ENCODE assay signal across 1 cellular context in the genomic region with DNA sequence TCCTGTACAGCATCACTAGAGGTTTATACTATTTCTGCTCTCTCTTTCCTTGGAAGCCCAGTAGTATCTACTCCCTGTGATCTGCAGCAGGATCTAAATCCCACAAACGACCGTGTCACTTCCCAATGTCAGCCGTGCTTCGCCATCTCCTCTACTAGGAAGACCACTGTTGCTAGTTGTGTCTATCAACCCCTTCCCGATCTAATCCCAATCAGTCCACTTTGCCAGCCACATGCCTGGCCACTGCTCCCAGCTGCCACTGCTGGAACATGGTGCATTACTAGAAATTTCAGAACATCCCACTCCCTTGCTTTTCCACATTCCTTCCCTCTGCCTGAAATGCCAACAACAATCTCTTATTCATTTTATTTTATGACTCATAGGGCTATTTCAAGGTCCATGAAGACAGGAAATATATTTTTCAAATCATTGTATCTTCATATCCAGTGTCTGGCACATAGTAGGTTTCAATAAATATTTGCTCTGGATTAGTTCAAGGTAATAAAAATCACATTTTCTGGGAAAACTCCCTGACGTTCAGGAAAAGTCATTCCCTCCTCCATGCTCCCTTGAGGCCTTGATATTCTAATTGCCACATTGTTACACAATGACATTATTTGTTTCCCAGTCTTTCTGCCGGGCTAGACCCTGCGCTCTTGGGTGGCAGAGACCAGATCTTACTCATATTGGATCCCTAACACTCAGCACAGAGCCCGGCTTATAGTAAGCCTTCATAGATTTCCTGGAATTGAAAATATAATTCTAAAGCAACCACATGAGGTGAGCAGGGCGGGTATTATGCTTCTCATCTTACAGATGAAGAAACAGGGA.
TF ChIP-seq lines count a peak whose summit lies in the region.

No MANE protein-coding gene starts in this region.

TF ChIP-seq in WTC11, 78 proteins besides CTCF, POLR2A, EP300 and RAD21 (continued from another document):
- TF ChIP-seq, protein P1, sequence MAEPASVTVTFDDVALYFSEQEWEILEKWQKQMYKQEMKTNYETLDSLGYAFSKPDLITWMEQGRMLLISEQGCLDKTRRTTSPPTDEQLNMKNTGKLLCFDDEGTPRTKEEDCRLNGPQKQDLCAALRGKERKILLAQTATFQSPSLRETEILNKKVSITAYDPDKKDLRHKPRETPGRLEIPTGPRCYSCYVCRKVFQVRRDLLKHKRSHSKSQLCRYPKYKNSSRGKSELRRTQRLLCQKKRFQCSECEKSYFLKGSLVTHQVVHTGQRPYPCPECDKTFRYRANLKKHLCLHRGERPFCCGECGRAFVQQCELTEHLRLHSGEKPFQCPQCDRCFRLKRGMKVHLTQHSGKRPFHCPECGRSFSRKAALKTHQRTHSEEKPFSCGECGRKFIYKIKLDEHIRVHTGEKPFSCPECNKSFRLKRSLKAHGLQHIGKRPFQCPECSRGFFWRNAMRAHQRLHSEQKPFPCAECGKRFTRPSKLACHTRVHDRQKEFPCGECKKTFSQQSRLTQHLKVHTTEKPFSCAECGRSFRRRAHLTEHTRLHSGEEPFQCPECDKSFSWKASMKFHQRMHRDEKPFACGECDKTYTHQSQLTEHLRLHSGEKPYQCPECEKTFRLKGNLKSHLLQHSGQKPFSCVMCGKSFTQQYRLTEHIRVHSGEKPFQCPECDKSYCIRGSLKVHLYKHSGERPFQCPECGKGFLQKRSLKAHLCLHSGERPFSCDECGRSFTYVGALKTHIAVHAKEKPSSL (CRISPR knock-in tag; conservative IDR thresholded peaks at IDR 0.05): no peak
